1 cellular context compared by ENCODE assay signal in genomic region chr22:36481393-36482168, GRCh38.
TF ChIP-seq lines count a peak whose summit lies in the region.

Gene TXN2 (minus strand): TSS chr22:36481640. CDS start chr22:36480837, 803 bp downstream.

TF ChIP-seq in K562, 482 proteins besides CTCF, POLR2A, EP300 and RAD21 (continued from another document and continues in another):
- TF ChIP-seq, protein P1, sequence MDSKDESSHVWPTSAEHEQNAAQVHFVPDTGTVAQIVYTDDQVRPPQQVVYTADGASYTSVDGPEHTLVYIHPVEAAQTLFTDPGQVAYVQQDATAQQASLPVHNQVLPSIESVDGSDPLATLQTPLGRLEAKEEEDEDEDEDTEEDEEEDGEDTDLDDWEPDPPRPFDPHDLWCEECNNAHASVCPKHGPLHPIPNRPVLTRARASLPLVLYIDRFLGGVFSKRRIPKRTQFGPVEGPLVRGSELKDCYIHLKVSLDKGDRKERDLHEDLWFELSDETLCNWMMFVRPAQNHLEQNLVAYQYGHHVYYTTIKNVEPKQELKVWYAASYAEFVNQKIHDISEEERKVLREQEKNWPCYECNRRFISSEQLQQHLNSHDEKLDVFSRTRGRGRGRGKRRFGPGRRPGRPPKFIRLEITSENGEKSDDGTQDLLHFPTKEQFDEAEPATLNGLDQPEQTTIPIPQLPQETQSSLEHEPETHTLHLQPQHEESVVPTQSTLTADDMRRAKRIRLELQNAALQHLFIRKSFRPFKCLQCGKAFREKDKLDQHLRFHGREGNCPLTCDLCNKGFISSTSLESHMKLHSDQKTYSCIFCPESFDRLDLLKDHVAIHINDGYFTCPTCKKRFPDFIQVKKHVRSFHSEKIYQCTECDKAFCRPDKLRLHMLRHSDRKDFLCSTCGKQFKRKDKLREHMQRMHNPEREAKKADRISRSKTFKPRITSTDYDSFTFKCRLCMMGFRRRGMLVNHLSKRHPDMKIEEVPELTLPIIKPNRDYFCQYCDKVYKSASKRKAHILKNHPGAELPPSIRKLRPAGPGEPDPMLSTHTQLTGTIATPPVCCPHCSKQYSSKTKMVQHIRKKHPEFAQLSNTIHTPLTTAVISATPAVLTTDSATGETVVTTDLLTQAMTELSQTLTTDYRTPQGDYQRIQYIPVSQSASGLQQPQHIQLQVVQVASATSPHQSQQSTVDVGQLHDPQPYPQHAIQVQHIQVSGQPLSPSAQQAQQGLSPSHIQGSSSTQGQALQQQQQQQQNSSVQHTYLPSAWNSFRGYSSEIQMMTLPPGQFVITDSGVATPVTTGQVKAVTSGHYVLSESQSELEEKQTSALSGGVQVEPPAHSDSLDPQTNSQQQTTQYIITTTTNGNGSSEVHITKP (IDR thresholded peaks at IDR 0.05; ENCODE audit: partially characterized antibody): peak; percentile 64
- TF ChIP-seq PHTF2 (CRISPR knock-in tag; IDR thresholded peaks at IDR 0.05) (no peak), SRSF1 (IDR thresholded peaks at IDR 0.05; ENCODE audit: low read depth, low read length) (no peak), SMARCE1 (IDR thresholded peaks at IDR 0.05) (no peak), TOE1 (IDR thresholded peaks at IDR 0.05; ENCODE audit: borderline replicate concordance) (no peak; the same call in 1 of the 2 replicates), TOE1 (CRISPR knock-in tag; IDR thresholded peaks at IDR 0.05; ENCODE audit: borderline replicate concordance, low read depth) (no peak), ZBTB8A (IDR thresholded peaks at IDR 0.05; ENCODE audit: partially characterized antibody) (no peak), ZNF354B (CRISPR knock-in tag; IDR thresholded peaks at IDR 0.05) (no peak), ZNF830 (CRISPR knock-in tag; IDR thresholded peaks at IDR 0.05) (no peak), SUPT5H (IDR thresholded peaks at IDR 0.05) (peak; percentile 89), CBX1 (IDR thresholded peaks at IDR 0.05; ENCODE audit: low read depth) (peak; percentile 61; the same call in 1 of the 2 replicates), CUX1 (CRISPR knock-in tag; IDR thresholded peaks at IDR 0.05) (no peak), ARNT (IDR thresholded peaks at IDR 0.05) (no peak), ZNF263 (CRISPR knock-in tag; IDR thresholded peaks at IDR 0.05; ENCODE audit: borderline replicate concordance) (no peak), FOS (IDR thresholded peaks at IDR 0.05; ENCODE audit: extremely low read depth, insufficient read length) (no peak), THAP7 (CRISPR knock-in tag; IDR thresholded peaks at IDR 0.05) (no peak), BDP1 (IDR thresholded peaks at IDR 0.05; ENCODE audit: insufficient read depth, insufficient read length) (no peak), TAF7 (tag; IDR thresholded peaks at IDR 0.05) (peak; percentile 78; the same call in 1 of the 2 replicates), ZKSCAN3 (CRISPR knock-in tag; IDR thresholded peaks at IDR 0.05) (no peak)
- TF ChIP-seq, protein P2, sequence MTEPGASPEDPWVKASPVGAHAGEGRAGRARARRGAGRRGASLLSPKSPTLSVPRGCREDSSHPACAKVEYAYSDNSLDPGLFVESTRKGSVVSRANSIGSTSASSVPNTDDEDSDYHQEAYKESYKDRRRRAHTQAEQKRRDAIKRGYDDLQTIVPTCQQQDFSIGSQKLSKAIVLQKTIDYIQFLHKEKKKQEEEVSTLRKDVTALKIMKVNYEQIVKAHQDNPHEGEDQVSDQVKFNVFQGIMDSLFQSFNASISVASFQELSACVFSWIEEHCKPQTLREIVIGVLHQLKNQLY (CRISPR knock-in tag; conservative IDR thresholded peaks at IDR 0.05): no peak
- TF ChIP-seq, protein P3, sequence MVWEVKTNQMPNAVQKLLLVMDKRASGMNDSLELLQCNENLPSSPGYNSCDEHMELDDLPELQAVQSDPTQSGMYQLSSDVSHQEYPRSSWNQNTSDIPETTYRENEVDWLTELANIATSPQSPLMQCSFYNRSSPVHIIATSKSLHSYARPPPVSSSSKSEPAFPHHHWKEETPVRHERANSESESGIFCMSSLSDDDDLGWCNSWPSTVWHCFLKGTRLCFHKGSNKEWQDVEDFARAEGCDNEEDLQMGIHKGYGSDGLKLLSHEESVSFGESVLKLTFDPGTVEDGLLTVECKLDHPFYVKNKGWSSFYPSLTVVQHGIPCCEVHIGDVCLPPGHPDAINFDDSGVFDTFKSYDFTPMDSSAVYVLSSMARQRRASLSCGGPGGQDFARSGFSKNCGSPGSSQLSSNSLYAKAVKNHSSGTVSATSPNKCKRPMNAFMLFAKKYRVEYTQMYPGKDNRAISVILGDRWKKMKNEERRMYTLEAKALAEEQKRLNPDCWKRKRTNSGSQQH (CRISPR knock-in tag; IDR thresholded peaks at IDR 0.05): no peak; the same call in 1 of the 2 replicates
- TF ChIP-seq, protein P4, sequence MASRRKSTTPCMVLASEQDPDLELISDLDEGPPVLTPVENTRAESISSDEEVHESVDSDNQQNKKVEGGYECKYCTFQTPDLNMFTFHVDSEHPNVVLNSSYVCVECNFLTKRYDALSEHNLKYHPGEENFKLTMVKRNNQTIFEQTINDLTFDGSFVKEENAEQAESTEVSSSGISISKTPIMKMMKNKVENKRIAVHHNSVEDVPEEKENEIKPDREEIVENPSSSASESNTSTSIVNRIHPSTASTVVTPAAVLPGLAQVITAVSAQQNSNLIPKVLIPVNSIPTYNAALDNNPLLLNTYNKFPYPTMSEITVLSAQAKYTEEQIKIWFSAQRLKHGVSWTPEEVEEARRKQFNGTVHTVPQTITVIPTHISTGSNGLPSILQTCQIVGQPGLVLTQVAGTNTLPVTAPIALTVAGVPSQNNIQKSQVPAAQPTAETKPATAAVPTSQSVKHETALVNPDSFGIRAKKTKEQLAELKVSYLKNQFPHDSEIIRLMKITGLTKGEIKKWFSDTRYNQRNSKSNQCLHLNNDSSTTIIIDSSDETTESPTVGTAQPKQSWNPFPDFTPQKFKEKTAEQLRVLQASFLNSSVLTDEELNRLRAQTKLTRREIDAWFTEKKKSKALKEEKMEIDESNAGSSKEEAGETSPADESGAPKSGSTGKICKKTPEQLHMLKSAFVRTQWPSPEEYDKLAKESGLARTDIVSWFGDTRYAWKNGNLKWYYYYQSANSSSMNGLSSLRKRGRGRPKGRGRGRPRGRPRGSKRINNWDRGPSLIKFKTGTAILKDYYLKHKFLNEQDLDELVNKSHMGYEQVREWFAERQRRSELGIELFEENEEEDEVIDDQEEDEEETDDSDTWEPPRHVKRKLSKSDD (conservative IDR thresholded peaks at IDR 0.05; ENCODE audit: low read length): no peak
- TF ChIP-seq, protein P5, sequence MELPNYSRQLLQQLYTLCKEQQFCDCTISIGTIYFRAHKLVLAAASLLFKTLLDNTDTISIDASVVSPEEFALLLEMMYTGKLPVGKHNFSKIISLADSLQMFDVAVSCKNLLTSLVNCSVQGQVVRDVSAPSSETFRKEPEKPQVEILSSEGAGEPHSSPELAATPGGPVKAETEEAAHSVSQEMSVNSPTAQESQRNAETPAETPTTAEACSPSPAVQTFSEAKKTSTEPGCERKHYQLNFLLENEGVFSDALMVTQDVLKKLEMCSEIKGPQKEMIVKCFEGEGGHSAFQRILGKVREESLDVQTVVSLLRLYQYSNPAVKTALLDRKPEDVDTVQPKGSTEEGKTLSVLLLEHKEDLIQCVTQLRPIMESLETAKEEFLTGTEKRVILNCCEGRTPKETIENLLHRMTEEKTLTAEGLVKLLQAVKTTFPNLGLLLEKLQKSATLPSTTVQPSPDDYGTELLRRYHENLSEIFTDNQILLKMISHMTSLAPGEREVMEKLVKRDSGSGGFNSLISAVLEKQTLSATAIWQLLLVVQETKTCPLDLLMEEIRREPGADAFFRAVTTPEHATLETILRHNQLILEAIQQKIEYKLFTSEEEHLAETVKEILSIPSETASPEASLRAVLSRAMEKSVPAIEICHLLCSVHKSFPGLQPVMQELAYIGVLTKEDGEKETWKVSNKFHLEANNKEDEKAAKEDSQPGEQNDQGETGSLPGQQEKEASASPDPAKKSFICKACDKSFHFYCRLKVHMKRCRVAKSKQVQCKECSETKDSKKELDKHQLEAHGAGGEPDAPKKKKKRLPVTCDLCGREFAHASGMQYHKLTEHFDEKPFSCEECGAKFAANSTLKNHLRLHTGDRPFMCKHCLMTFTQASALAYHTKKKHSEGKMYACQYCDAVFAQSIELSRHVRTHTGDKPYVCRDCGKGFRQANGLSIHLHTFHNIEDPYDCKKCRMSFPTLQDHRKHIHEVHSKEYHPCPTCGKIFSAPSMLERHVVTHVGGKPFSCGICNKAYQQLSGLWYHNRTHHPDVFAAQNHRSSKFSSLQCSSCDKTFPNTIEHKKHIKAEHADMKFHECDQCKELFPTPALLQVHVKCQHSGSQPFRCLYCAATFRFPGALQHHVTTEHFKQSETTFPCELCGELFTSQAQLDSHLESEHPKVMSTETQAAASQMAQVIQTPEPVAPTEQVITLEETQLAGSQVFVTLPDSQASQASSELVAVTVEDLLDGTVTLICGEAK (IDR thresholded peaks at IDR 0.05): peak; percentile 97
- TF ChIP-seq, protein P5 (CRISPR knock-in tag; IDR thresholded peaks at IDR 0.05): no peak
- TF ChIP-seq, protein P6, sequence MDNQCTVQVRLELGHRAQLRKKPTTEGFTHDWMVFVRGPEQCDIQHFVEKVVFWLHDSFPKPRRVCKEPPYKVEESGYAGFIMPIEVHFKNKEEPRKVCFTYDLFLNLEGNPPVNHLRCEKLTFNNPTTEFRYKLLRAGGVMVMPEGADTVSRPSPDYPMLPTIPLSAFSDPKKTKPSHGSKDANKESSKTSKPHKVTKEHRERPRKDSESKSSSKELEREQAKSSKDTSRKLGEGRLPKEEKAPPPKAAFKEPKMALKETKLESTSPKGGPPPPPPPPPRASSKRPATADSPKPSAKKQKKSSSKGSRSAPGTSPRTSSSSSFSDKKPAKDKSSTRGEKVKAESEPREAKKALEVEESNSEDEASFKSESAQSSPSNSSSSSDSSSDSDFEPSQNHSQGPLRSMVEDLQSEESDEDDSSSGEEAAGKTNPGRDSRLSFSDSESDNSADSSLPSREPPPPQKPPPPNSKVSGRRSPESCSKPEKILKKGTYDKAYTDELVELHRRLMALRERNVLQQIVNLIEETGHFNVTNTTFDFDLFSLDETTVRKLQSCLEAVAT (IDR thresholded peaks at IDR 0.05): peak in 1 of 2 experiments; percentile 55; a peak in 1 of 4 replicates
